In genomic region chr14:42673963-42674362, GRCh38 we compare ENCODE assay signal across 37 cellular contexts.
"Had no signal": no experiment of that assay in that cellular context is flagged by ENCODE, and none has a peak within 500 bp of the region (broad histone marks: within the 10 kb centered on the region; RNA-seq: fewer than 3 reads in every experiment).

No MANE protein-coding gene starts in this region.

- H3K27ac Mint-ChIP-seq: activated naive CD4-positive, alpha-beta T cell treated with anti-CD3 and anti-CD28 coated beads for 36 hours; activated naive CD4-positive, alpha-beta T cell treated with anti-CD3 and anti-CD28 coated beads, Interleukin-2, amount 10 ng/mL, durations not matched to agents 7 days and 5 days; activated naive CD4-positive, alpha-beta T cell treated with anti-CD3 and anti-CD28 coated beads, Interleukin-2, amount 50 U/mL, for 24 hours; activated naive CD4-positive, alpha-beta T cell treated with anti-CD3 and anti-CD28 coated beads, Interleukin-2, amount 50 U/mL, for 72 hours; activated naive CD8-positive, alpha-beta T cell; activated naive CD8-positive, alpha-beta T cell treated with anti-CD3 and anti-CD28 coated beads for 36 hours; activated naive CD8-positive, alpha-beta T cell treated with anti-CD3 and anti-CD28 coated beads, Interleukin-2, amount 10 ng/mL, durations not matched to agents 7 days and 5 days; activated naive CD8-positive, alpha-beta T cell treated with anti-CD3 and anti-CD28 coated beads, Interleukin-2, amount 50 U/mL, for 24 hours; activated T-cell treated with anti-CD3 and anti-CD28 coated beads, Interleukin-2, amount 50 U/mL, for 24 hours; activated T-cell treated with anti-CD3 and anti-CD28 coated beads, Interleukin-2, amount 50 U/mL, for 72 hours; activated T-helper 1 cell treated with anti-CD3 and anti-CD28 coated beads, Interleukin-12 subunit alpha, Interleukin-12 subunit beta, Interleukin-2, Interleukin-4 antibody, amounts not matched to agents 30 ng/mL and 10 ng/mL and 1 ng/mL, durations not matched to agents 14 hours and 24 hours and 36 hours; activated T-helper 17 cell treated with anti-CD3 and anti-CD28 coated beads, Interleukin-2, amount 50 U/mL, for 72 hours; activated T-helper 2 cell treated with anti-CD3 and anti-CD28 coated beads, Interferon-gamma antibody, Interleukin-2, Interleukin-4, amounts not matched to agents 10 μg/mL and 5 μg/mL and 100 μg/mL, durations not matched to agents 14 hours and 24 hours and 36 hours; brain had no signal

- H3K4me1 ChIP-seq: adrenal gland, ascending aorta, body of pancreas, breast epithelium had no signal

- ATAC-seq: activated naive CD4-positive, alpha-beta T cell treated with anti-CD3 and anti-CD28 coated beads, Interleukin-2, amount 50 U/mL, for 72 hours; activated naive CD8-positive, alpha-beta T cell treated with anti-CD3 and anti-CD28 coated beads, Interleukin-2, amount 50 U/mL, for 24 hours; activated T-cell treated with anti-CD3 and anti-CD28 coated beads, Interleukin-2, amount 50 U/mL, for 4 hours; activated T-cell treated with anti-CD3 and anti-CD28 coated beads, Interleukin-2, amount 50 U/mL, for 72 hours; activated T-helper 17 cell treated with anti-CD3 and anti-CD28 coated beads, Interleukin-2, amount 50 U/mL, for 72 hours; body of pancreas had no signal

- H3K4me1 Mint-ChIP-seq: activated naive CD4-positive, alpha-beta T cell treated with anti-CD3 and anti-CD28 coated beads, Interleukin-2, amount 10 ng/mL, durations not matched to agents 7 days and 5 days; activated naive CD4-positive, alpha-beta T cell treated with anti-CD3 and anti-CD28 coated beads, Interleukin-2, amount 50 U/mL, for 24 hours; activated naive CD8-positive, alpha-beta T cell treated with anti-CD3 and anti-CD28 coated beads for 36 hours; activated naive CD8-positive, alpha-beta T cell treated with anti-CD3 and anti-CD28 coated beads, Interleukin-2, amount 10 ng/mL, durations not matched to agents 7 days and 5 days; activated naive CD8-positive, alpha-beta T cell treated with anti-CD3 and anti-CD28 coated beads, Interleukin-2, amount 50 U/mL, for 24 hours; activated T-helper 17 cell treated with anti-CD3 and anti-CD28 coated beads, Interleukin-2, amount 50 U/mL, for 72 hours; brain; central memory CD8-positive, alpha-beta T cell had no signal

- H3K27ac ChIP-seq: adrenal gland, ascending aorta, body of pancreas, brain microvascular endothelial cell, breast epithelium, cardiac muscle cell had no signal

- H3K4me3 ChIP-seq: adrenal gland, ascending aorta, body of pancreas, breast epithelium, cardiac muscle cell had no signal

- H3K27me3 ChIP-seq: adrenal gland, ascending aorta, body of pancreas, brain microvascular endothelial cell, breast epithelium, cardiac muscle cell had no signal

- H3K36me3 Mint-ChIP-seq: activated naive CD4-positive, alpha-beta T cell treated with anti-CD3 and anti-CD28 coated beads, Interleukin-2, amount 10 ng/mL, durations not matched to agents 7 days and 5 days; activated naive CD4-positive, alpha-beta T cell treated with anti-CD3 and anti-CD28 coated beads, Interleukin-2, amount 50 U/mL, for 24 hours; activated naive CD4-positive, alpha-beta T cell treated with anti-CD3 and anti-CD28 coated beads, Interleukin-2, amount 50 U/mL, for 72 hours; activated naive CD8-positive, alpha-beta T cell; activated naive CD8-positive, alpha-beta T cell treated with anti-CD3 and anti-CD28 coated beads for 36 hours; activated naive CD8-positive, alpha-beta T cell treated with anti-CD3 and anti-CD28 coated beads, Interleukin-2, amount 10 ng/mL, durations not matched to agents 7 days and 5 days; brain had no signal

- H3K9me3 Mint-ChIP-seq: activated T-helper 17 cell treated with anti-CD3 and anti-CD28 coated beads, Interleukin-2, amount 50 U/mL, for 72 hours; brain had no signal

- H3K9me3 ChIP-seq: adrenal gland, ascending aorta, body of pancreas, breast epithelium had no signal

- H3K36me3 ChIP-seq: adrenal gland, ascending aorta, brain microvascular endothelial cell, breast epithelium, cardiac muscle cell had no signal

- DNase-seq: activated effector memory CD4-positive, alpha-beta T cell treated with anti-CD3 and anti-CD28 coated beads, Interleukin-2, amount 50 U/mL, for 16 hours; activated effector memory CD4-positive, alpha-beta T cell treated with Interleukin-2 at 50 U/mL for 16 hours; activated gamma-delta T cell treated with Interleukin-2 at 50 U/mL for 16 hours; activated naive CD4-positive, alpha-beta T cell; activated naive CD4-positive, alpha-beta T cell treated with anti-CD3 and anti-CD28 coated beads for 36 hours; activated naive CD4-positive, alpha-beta T cell treated with anti-CD3 and anti-CD28 coated beads, Interleukin-2, amount 10 ng/mL, durations not matched to agents 7 days and 5 days; activated naive CD4-positive, alpha-beta T cell treated with anti-CD3 and anti-CD28 coated beads, Interleukin-2, amount 50 U/mL, for 16 hours; activated naive CD4-positive, alpha-beta T cell treated with Interleukin-2 at 50 U/mL for 16 hours; activated naive CD8-positive, alpha-beta T cell treated with anti-CD3 and anti-CD28 coated beads for 36 hours; activated naive CD8-positive, alpha-beta T cell treated with anti-CD3 and anti-CD28 coated beads, Interleukin-2, amount 10 ng/mL, durations not matched to agents 7 days and 5 days; activated naive CD8-positive, alpha-beta T cell treated with anti-CD3 and anti-CD28 coated beads, Interleukin-2, amount 50 U/mL, for 24 hours; activated T-cell treated with anti-CD3 and anti-CD28 coated beads for 4 hours; activated T-cell treated with anti-CD3 and anti-CD28 coated beads, Interleukin-2, amount 50 U/mL, for 1 hour; activated T-cell treated with anti-CD3 and anti-CD28 coated beads, Interleukin-2, amount 50 U/mL, for 24 hours; activated T-cell treated with anti-CD3 and anti-CD28 coated beads, Interleukin-2, amount 50 U/mL, for 4 hours; activated T-cell treated with anti-CD3 and anti-CD28 coated beads, Interleukin-2, amount 50 U/mL, for 48 hours; activated T-cell treated with anti-CD3 and anti-CD28 coated beads, Interleukin-2, amount 50 U/mL, for 72 hours; adrenal gland; amniotic stem cell; amygdala; anterior cingulate cortex; body of pancreas; brain microvascular endothelial cell; caudate nucleus; central memory CD4-positive, alpha-beta T cell; cerebellar nuclear complex had no signal

- H3K27me3 Mint-ChIP-seq: activated naive CD4-positive, alpha-beta T cell treated with anti-CD3 and anti-CD28 coated beads, Interleukin-2, amount 10 ng/mL, durations not matched to agents 7 days and 5 days; activated naive CD4-positive, alpha-beta T cell treated with anti-CD3 and anti-CD28 coated beads, Interleukin-2, amount 50 U/mL, for 24 hours; activated naive CD8-positive, alpha-beta T cell; activated naive CD8-positive, alpha-beta T cell treated with anti-CD3 and anti-CD28 coated beads for 36 hours; activated naive CD8-positive, alpha-beta T cell treated with anti-CD3 and anti-CD28 coated beads, Interleukin-2, amount 10 ng/mL, durations not matched to agents 7 days and 5 days; activated naive CD8-positive, alpha-beta T cell treated with anti-CD3 and anti-CD28 coated beads, Interleukin-2, amount 50 U/mL, for 24 hours; activated T-cell treated with anti-CD3 and anti-CD28 coated beads, Interleukin-2, amount 50 U/mL, for 24 hours; activated T-helper 17 cell treated with anti-CD3 and anti-CD28 coated beads, Interleukin-2, amount 50 U/mL, for 72 hours; brain; central memory CD8-positive, alpha-beta T cell had no signal

- H3K4me3 Mint-ChIP-seq: activated naive CD4-positive, alpha-beta T cell treated with anti-CD3 and anti-CD28 coated beads for 36 hours; activated naive CD4-positive, alpha-beta T cell treated with anti-CD3 and anti-CD28 coated beads, Interleukin-2, amount 10 ng/mL, durations not matched to agents 7 days and 5 days; activated naive CD4-positive, alpha-beta T cell treated with anti-CD3 and anti-CD28 coated beads, Interleukin-2, amount 50 U/mL, for 24 hours; activated naive CD8-positive, alpha-beta T cell; activated naive CD8-positive, alpha-beta T cell treated with anti-CD3 and anti-CD28 coated beads for 36 hours; activated naive CD8-positive, alpha-beta T cell treated with anti-CD3 and anti-CD28 coated beads, Interleukin-2, amount 10 ng/mL, durations not matched to agents 7 days and 5 days; activated naive CD8-positive, alpha-beta T cell treated with anti-CD3 and anti-CD28 coated beads, Interleukin-2, amount 50 U/mL, for 24 hours; activated T-cell treated with anti-CD3 and anti-CD28 coated beads, Interleukin-2, amount 50 U/mL, for 24 hours; activated T-cell treated with anti-CD3 and anti-CD28 coated beads, Interleukin-2, amount 50 U/mL, for 4 hours; activated T-cell treated with anti-CD3 and anti-CD28 coated beads, Interleukin-2, amount 50 U/mL, for 72 hours; activated T-helper 1 cell treated with anti-CD3 and anti-CD28 coated beads, Interleukin-12 subunit alpha, Interleukin-12 subunit beta, Interleukin-2, Interleukin-4 antibody, amounts not matched to agents 30 ng/mL and 10 ng/mL and 1 ng/mL, durations not matched to agents 14 hours and 24 hours and 36 hours; activated T-helper 17 cell treated with anti-CD3 and anti-CD28 coated beads, Interleukin-2, amount 50 U/mL, for 72 hours; brain; central memory CD8-positive, alpha-beta T cell had no signal
